Comparison of ENCODE assay signal across 3 cellular contexts in the genomic region with DNA sequence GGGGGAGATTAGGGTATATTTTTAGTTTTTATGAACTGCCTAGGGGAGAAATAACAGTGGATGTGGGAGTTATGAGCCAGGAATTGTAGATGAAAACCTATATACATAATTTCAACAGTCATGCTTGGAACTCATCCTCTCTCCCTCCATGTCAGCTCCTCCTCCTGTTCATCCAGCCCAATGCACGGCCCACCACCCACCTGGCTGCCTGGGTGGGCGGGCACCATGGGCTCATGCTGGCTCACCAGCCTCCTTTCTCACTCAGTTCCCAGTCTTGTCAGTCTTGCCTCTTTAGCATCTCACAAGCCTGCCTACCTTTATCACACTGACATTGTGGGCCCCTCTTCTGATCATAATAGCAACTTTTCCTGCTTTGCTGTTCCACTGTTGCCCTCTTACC.
"Had no signal": no experiment of that assay in that cellular context is flagged by ENCODE, and none has a peak within 500 bp of the region (broad histone marks: within the 10 kb centered on the region; RNA-seq: fewer than 3 reads in every experiment).

No MANE protein-coding gene starts in this region.

- ATAC-seq: GM12878 had no signal

- H3K4me3 ChIP-seq: GM12878 had no signal

- DNase-seq: GDM1, GF-D8 had no signal
